ENCODE assay signal across 14 cellular contexts in the genomic region with DNA sequence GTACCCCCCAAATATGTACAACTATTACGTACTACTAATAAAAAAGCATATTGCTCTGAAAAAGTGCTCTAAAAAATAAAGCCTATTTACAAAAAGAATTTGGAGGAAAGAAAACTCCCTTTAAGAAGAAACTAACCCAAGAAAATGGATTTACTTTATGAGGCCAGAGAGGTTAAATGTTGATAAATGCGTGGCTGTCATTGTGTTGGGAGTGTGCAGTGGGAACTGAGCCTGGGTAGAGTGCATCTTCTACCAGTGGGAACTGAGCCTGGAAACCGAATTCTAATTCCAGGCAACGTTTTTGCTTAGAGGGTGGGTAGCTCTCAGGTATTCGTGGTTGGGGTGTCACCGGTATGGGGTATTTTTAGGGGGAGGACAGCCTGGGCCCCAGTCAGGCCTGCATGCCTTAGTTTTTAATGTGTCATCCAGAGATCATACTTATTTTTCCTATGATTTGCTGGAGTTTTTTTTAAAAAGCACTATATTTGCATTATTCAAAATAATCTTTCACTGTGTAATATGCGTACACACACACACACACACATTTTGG. TPM values are rescaled to one million over a fixed set of nuclear protein-coding genes. Genes with fewer than 3 reads are reported as not detected.
DNase-seq lines count a peak whose midpoint lies in the region; ATAC-seq and TF ChIP-seq lines count a peak whose summit lies in the region.
"Had no signal": no experiment of that assay in that cellular context is flagged by ENCODE, and none has a peak within 500 bp of the region (broad histone marks: within the 10 kb centered on the region; RNA-seq: fewer than 3 reads in every experiment).

No MANE protein-coding gene starts in this region.

- no peaks in the 10 kb centered on the region for H3K36me3 ChIP-seq in iPS-15b (ENCODE audit: control insufficient read depth, insufficient read depth, low read length)

- DNase-seq in activated naive CD4-positive, alpha-beta T cell (lab: John Stamatoyannopoulos, UW) = no peak
- DNase-seq in T-cell = no peak
- peak in 1 of 2 donors; percentile 51 for DNase-seq in stimulated activated naive CD8-positive, alpha-beta T cell treated with anti-CD3 and anti-CD28 coated beads, Interleukin-15, amount 100 ng/mL, for 72 hours
- DNase-seq in GM13977 (ENCODE audit: low spot score) = no peak
- DNase-seq in GM20000 (ENCODE audit: low spot score) = no peak
- DNase-seq: C1 segment of cervical spinal cord, foreskin keratinocyte, NCI-H187 treated with DMSO at 0.1 percent for 48 hours had no signal

- peaks cover 53% of the 10 kb centered on the region for H3K4me1 Mint-ChIP-seq in activated naive CD4-positive, alpha-beta T cell treated with anti-CD3 and anti-CD28 coated beads, Interleukin-2, amount 50 U/mL, for 24 hours
- peaks cover 52 to 58% (median 56%) of the 10 kb centered on the region in 3 donors for H3K4me1 Mint-ChIP-seq in T-cell
- H3K4me1 Mint-ChIP-seq in stimulated activated naive CD8-positive, alpha-beta T cell treated with anti-CD3 and anti-CD28 coated beads, Interleukin-15, amount 100 ng/mL, for 72 hours = peaks cover 58% of the 10 kb centered on the region

- peak overlapping the region; percentile 58 for H3K4me3 ChIP-seq in iPS-15b (ENCODE audit: low read depth, low read length)

- H3K9ac ChIP-seq in iPS-15b (ENCODE audit: low read depth, low read length) = no peak overlapping the region

- H3K4me3 Mint-ChIP-seq in activated naive CD4-positive, alpha-beta T cell treated with anti-CD3 and anti-CD28 coated beads, Interleukin-2, amount 50 U/mL, for 24 hours = peak overlapping the region; percentile 91
- peak overlapping the region; percentile 76 to 83 (median 82) for H3K4me3 Mint-ChIP-seq in T-cell
- H3K4me3 Mint-ChIP-seq in stimulated activated naive CD8-positive, alpha-beta T cell treated with anti-CD3 and anti-CD28 coated beads, Interleukin-15, amount 100 ng/mL, for 72 hours = peak overlapping the region; percentile 87 to 89
- H3K4me3 Mint-ChIP-seq: dendritic cell treated with granulocyte-macrophage colony-stimulating factor and Interleukin-4, amounts not matched to agents 40 ng/mL and 50 ng/mL, for 4 days had no signal

- no peaks in the 10 kb centered on the region for H3K36me3 Mint-ChIP-seq in activated naive CD4-positive, alpha-beta T cell treated with anti-CD3 and anti-CD28 coated beads, Interleukin-2, amount 50 U/mL, for 24 hours
- no peaks in the 10 kb centered on the region for H3K36me3 Mint-ChIP-seq in T-cell

- in situ Hi-C loops in GM13977 (cut with MboI; ENCODE audit: low pct_unique_long_range_greater_than_20kb, low sequenced_read_pairs, unreplicated experiment) = no loop called here

- peaks cover 12% of the 10 kb centered on the region for H3K27me3 Mint-ChIP-seq in activated naive CD4-positive, alpha-beta T cell treated with anti-CD3 and anti-CD28 coated beads, Interleukin-2, amount 50 U/mL, for 24 hours
- peaks cover 5 to 8% of the 10 kb centered on the region in 2 donors for H3K27me3 Mint-ChIP-seq in T-cell
- peaks cover 35% of the 10 kb centered on the region for H3K27me3 Mint-ChIP-seq in stimulated activated naive CD8-positive, alpha-beta T cell treated with anti-CD3 and anti-CD28 coated beads, Interleukin-15, amount 100 ng/mL, for 72 hours

- H3K27ac Mint-ChIP-seq in activated naive CD4-positive, alpha-beta T cell treated with anti-CD3 and anti-CD28 coated beads, Interleukin-2, amount 50 U/mL, for 24 hours = peak overlapping the region; percentile 41
- H3K27ac Mint-ChIP-seq in T-cell = peak overlapping the region; percentile 33 to 39
- H3K27ac Mint-ChIP-seq in stimulated activated naive CD8-positive, alpha-beta T cell treated with anti-CD3 and anti-CD28 coated beads, Interleukin-15, amount 100 ng/mL, for 72 hours = peak overlapping the region; percentile 72 to 97
- H3K27ac Mint-ChIP-seq: dendritic cell treated with granulocyte-macrophage colony-stimulating factor and Interleukin-4, amounts not matched to agents 40 ng/mL and 50 ng/mL, for 4 days had no signal

- no peaks in the 10 kb centered on the region for H3K9me3 Mint-ChIP-seq in activated naive CD4-positive, alpha-beta T cell treated with anti-CD3 and anti-CD28 coated beads, Interleukin-2, amount 50 U/mL, for 24 hours
- no peaks in the 10 kb centered on the region for H3K9me3 Mint-ChIP-seq in T-cell
- no peaks in the 10 kb centered on the region for H3K9me3 Mint-ChIP-seq in stimulated activated naive CD8-positive, alpha-beta T cell treated with anti-CD3 and anti-CD28 coated beads, Interleukin-15, amount 100 ng/mL, for 72 hours
- H3K9me3 Mint-ChIP-seq: dendritic cell treated with granulocyte-macrophage colony-stimulating factor and Interleukin-4, amounts not matched to agents 40 ng/mL and 50 ng/mL, for 4 days had no signal

- CTCF ChIA-PET in T-cell (lab: Charles Lee) = interaction anchor here in 1 of 2 donors (0.7 kb wide), 1 partner anchor 37 kb away, joined by 3 read pairs; no protein-coding TSS in a partner anchor

- TF ChIP-seq CTCF in GM13977 (IDR thresholded peaks at IDR 0.05; ENCODE audit: extremely low read depth, insufficient read depth, missing control alignments) (no peak), GM20000 (IDR thresholded peaks at IDR 0.05; ENCODE audit: extremely low read depth, missing control alignments) (no peak)

- H3K9me3 ChIP-seq in iPS-15b (ENCODE audit: control insufficient read depth, insufficient read depth, low read length) = no peaks in the 10 kb centered on the region

- POLR2A ChIA-PET in T-cell (lab: Charles Lee) = no interaction called here

- ATAC-seq in T-cell (replicated peaks in 1 of 4) = no peak
- ATAC-seq in stimulated activated naive CD8-positive, alpha-beta T cell treated with anti-CD3 and anti-CD28 coated beads, Interleukin-15, amount 100 ng/mL, for 72 hours = peak; percentile 12
- ATAC-seq in HG03457 (IDR thresholded peaks at IDR 0.05; ENCODE audit: unreplicated experiment) = no peak
- ATAC-seq: foreskin keratinocyte had no signal

- no peaks in the 10 kb centered on the region for H3K4me1 ChIP-seq in iPS-15b (ENCODE audit: control insufficient read depth, insufficient read depth, low read length)
- H3K4me1 ChIP-seq: foreskin keratinocyte had no signal

- peaks cover 67% of the 10 kb centered on the region for H3K27me3 ChIP-seq in iPS-15b (ENCODE audit: control insufficient read depth, insufficient read depth, low read length)

RNA-seq across cellular contexts. Expression of gene RNF187, which starts 24.1 kb away (rescaled TPM):
- total RNA-seq in T-cell = 100 to 1,000 TPM in 2 of 5 donors, 10 to 100 TPM in 3; 59.6 to 105 (median 94.9) TPM

RNA-seq across cellular contexts. Expression of gene TRIM17, which starts 46.4 kb away (rescaled TPM):
- 1 to 10 TPM in 4 of 5 donors, under 1 TPM in 1; 0.90 to 4.7 (median 1.7) TPM for total RNA-seq in T-cell
- total RNA-seq: left lobe of liver, pulmonary artery endothelial cell had no signal

RNA-seq across cellular contexts. Expression of gene TRIM11, which starts 56.4 kb away (rescaled TPM):
- total RNA-seq in T-cell = 10 to 100 TPM; 36.4 to 66.6 (median 61.7) TPM
